Comparison of ENCODE assay signal across 11 cellular contexts in the genomic region with DNA sequence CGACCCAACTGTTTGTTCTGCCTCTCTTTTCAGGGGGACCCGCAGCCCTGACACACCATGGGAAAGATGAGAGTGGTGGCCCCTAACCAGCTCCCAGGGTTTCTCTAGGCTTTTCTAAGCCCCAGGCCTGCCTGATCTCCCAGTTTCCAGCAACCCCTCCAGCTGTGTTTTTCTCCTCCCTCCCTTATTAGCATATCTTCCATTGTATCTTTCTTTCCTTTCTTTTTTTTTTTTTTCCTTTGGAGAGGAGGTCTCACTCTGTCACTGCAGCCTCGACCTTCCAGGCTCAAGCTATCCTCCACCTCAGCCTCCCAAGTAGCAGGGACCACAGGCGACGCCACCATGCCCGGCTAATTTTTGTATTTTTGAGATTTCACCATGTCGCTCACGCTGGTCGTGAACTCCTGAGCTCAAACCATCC. TPM values are rescaled to one million over a fixed set of nuclear protein-coding genes. Genes with fewer than 3 reads are reported as not detected.
DNase-seq lines count a peak whose midpoint lies in the region; ATAC-seq and TF ChIP-seq lines count a peak whose summit lies in the region.
"Had no signal": no experiment of that assay in that cellular context is flagged by ENCODE, and none has a peak within 500 bp of the region (broad histone marks: within the 10 kb centered on the region; RNA-seq: fewer than 3 reads in every experiment).

No MANE protein-coding gene starts in this region.

- CTCF ChIA-PET in CD8-positive, alpha-beta memory T cell (lab: Charles Lee) = interaction anchor here (1.0 to 9.3 kb wide), 2 partner anchors 19 to 30 kb away, joined by 5 to 46 read pairs; a partner anchor contains a TSS

- peak overlapping the region; percentile 23 for H3K4me3 ChIP-seq in CD8-positive, alpha-beta memory T cell (ENCODE audit: low read length)
- no peak overlapping the region for H3K4me3 ChIP-seq in OCI-LY3 (ENCODE audit: low read length)
- H3K4me3 ChIP-seq in rectal smooth muscle tissue (ENCODE audit: low read length) = no peak overlapping the region

- TF ChIP-seq CTCF in OCI-LY3 (IDR thresholded peaks at IDR 0.05; ENCODE audit: low read depth, low read length) (no peak), endothelial cell (IDR thresholded peaks at IDR 0.05; ENCODE audit: unreplicated experiment) (no peak)

- peaks cover 0 to 3% (median 0%) of the 10 kb centered on the region in 3 donors for H3K36me3 Mint-ChIP-seq in CD8-positive, alpha-beta memory T cell
- H3K36me3 Mint-ChIP-seq in endothelial cell (ENCODE audit: low read depth, unreplicated experiment) = peaks cover 6% of the 10 kb centered on the region

- peak overlapping the region; percentile 47 to 92 (median 80) for H3K27ac Mint-ChIP-seq in CD8-positive, alpha-beta memory T cell
- H3K27ac Mint-ChIP-seq in endothelial cell (ENCODE audit: unreplicated experiment) = peak overlapping the region; percentile 37

- H3K9me3 Mint-ChIP-seq in CD8-positive, alpha-beta memory T cell = no peaks in the 10 kb centered on the region
- no peaks in the 10 kb centered on the region for H3K9me3 Mint-ChIP-seq in endothelial cell (ENCODE audit: unreplicated experiment)

- no peak overlapping the region for H2AFZ ChIP-seq in OCI-LY3 (ENCODE audit: low read depth, low read length)

- H3K27me3 ChIP-seq in CD8-positive, alpha-beta memory T cell (ENCODE audit: insufficient read depth, low read length, poor library complexity, severe bottlenecking) = no peaks in the 10 kb centered on the region
- H3K27me3 ChIP-seq in OCI-LY3 (ENCODE audit: low read depth, low read length) (no peaks in the 10 kb centered on the region), rectal smooth muscle tissue (ENCODE audit: control insufficient read depth, insufficient read depth, low read length) (no peaks in the 10 kb centered on the region)

- peaks cover 20% of the 10 kb centered on the region for H4K20me1 ChIP-seq in OCI-LY3 (ENCODE audit: insufficient read depth, low read length)

- H3K36me3 ChIP-seq in CD8-positive, alpha-beta memory T cell (ENCODE audit: insufficient read depth, low read length) = no peaks in the 10 kb centered on the region
- peaks cover 2% of the 10 kb centered on the region for H3K36me3 ChIP-seq in OCI-LY3 (replicated peaks; ENCODE audit: low read depth, low read length)
- no peaks in the 10 kb centered on the region for H3K36me3 ChIP-seq in rectal smooth muscle tissue (ENCODE audit: control insufficient read depth, insufficient read depth, low read length)

- H3K27me3 Mint-ChIP-seq in CD8-positive, alpha-beta memory T cell = no peaks in the 10 kb centered on the region
- peaks cover 26% of the 10 kb centered on the region for H3K27me3 Mint-ChIP-seq in endothelial cell (ENCODE audit: unreplicated experiment)

- H3K4me2 ChIP-seq in OCI-LY3 (ENCODE audit: low read length) = peak overlapping the region; percentile 98

- peaks cover 53 to 61% (median 60%) of the 10 kb centered on the region in 3 donors for H3K4me1 Mint-ChIP-seq in CD8-positive, alpha-beta memory T cell
- peaks cover 48% of the 10 kb centered on the region for H3K4me1 Mint-ChIP-seq in endothelial cell (ENCODE audit: unreplicated experiment)

- DNase-seq in CD8-positive, alpha-beta memory T cell = no peak
- DNase-seq in endothelial cell (ENCODE audit: low spot score) (no peak), NCI-H128 (lab: John Stamatoyannopoulos, UW; ENCODE audit: unreplicated experiment) (no peak), C1 segment of cervical spinal cord (lab: John Stamatoyannopoulos, UW) (no peak), ureter (ENCODE audit: low spot score) (no peak)
- DNase-seq: NCI-H748 treated with DMSO at 0.1 percent for 48 hours had no signal

- POLR2A ChIA-PET in CD8-positive, alpha-beta memory T cell (lab: Charles Lee) = interaction anchor here (0.6 to 1.1 kb wide), 2 partner anchors 26 to 737 kb away, joined by 3 read pairs; no protein-coding TSS in a partner anchor

- peak overlapping the region; percentile 51 to 90 (median 78) for H3K4me3 Mint-ChIP-seq in CD8-positive, alpha-beta memory T cell
- H3K4me3 Mint-ChIP-seq in endothelial cell (ENCODE audit: unreplicated experiment) = peak overlapping the region; percentile 89

- H3K4me1 ChIP-seq in CD8-positive, alpha-beta memory T cell (ENCODE audit: insufficient read depth, low read length) = peaks cover 56% of the 10 kb centered on the region
- H3K4me1 ChIP-seq in OCI-LY3 (ENCODE audit: low read length) (peaks cover 55% of the 10 kb centered on the region), rectal smooth muscle tissue (ENCODE audit: control insufficient read depth, insufficient read depth, low read length) (peaks cover 21% of the 10 kb centered on the region)

- H3K79me2 ChIP-seq in OCI-LY3 (ENCODE audit: low read length) = peaks cover 48% of the 10 kb centered on the region

- no peaks in the 10 kb centered on the region for H3K9me3 ChIP-seq in CD8-positive, alpha-beta memory T cell (ENCODE audit: low read length)
- no peaks in the 10 kb centered on the region for H3K9me3 ChIP-seq in OCI-LY3 (ENCODE audit: insufficient read depth, low read length)

- ATAC-seq in HG03571 (IDR thresholded peaks at IDR 0.05; ENCODE audit: unreplicated experiment) = no peak

- H3K27ac ChIP-seq in CD8-positive, alpha-beta memory T cell (ENCODE audit: low read depth, low read length) = peak overlapping the region; percentile 72
- H3K27ac ChIP-seq in OCI-LY3 (ENCODE audit: low read length) = no peak overlapping the region
- peak overlapping the region; percentile 56 for H3K27ac ChIP-seq in rectal smooth muscle tissue (ENCODE audit: low read depth, low read length)
- H3K27ac ChIP-seq: VCaP had no signal

- no peak overlapping the region for H3K9ac ChIP-seq in OCI-LY3 (ENCODE audit: low read length)
- H3K9ac ChIP-seq in rectal smooth muscle tissue (ENCODE audit: low read length) = no peak overlapping the region

RNA-seq across cellular contexts. Expression of a gene that starts 1.8 kb away (rescaled TPM):
- 100 to 1,000 TPM; 224 to 232 TPM for total RNA-seq in CD8-positive, alpha-beta memory T cell
- polyA plus RNA-seq in CD8-positive, alpha-beta memory T cell = 167 TPM
- total RNA-seq in endothelial cell (ENCODE audit: unreplicated experiment) (186 TPM), ureter (138 TPM)

RNA-seq across cellular contexts. Expression of a gene that starts 5.7 kb away (rescaled TPM):
- not detected for total RNA-seq in CD8-positive, alpha-beta memory T cell
- not detected for polyA plus RNA-seq in CD8-positive, alpha-beta memory T cell
- not detected for total RNA-seq in endothelial cell (ENCODE audit: unreplicated experiment)
- total RNA-seq in ureter = 39.7 TPM
- total RNA-seq: Daoy had no signal

RNA-seq across cellular contexts. Expression of a gene that starts 30.3 kb away (rescaled TPM):
- 1 to 10 TPM; 5.7 to 6.3 TPM for total RNA-seq in CD8-positive, alpha-beta memory T cell
- polyA plus RNA-seq in CD8-positive, alpha-beta memory T cell = 1.8 TPM
- total RNA-seq in endothelial cell (ENCODE audit: unreplicated experiment) = 11.2 TPM
- 34.0 TPM for total RNA-seq in ureter

RNA-seq across cellular contexts. Expression of a gene that starts 31.8 kb away (rescaled TPM):
- total RNA-seq in CD8-positive, alpha-beta memory T cell = 10 to 100 TPM; 14.6 to 16.8 TPM
- 49.4 TPM for polyA plus RNA-seq in CD8-positive, alpha-beta memory T cell
- total RNA-seq in endothelial cell (ENCODE audit: unreplicated experiment) (16.7 TPM), ureter (26.7 TPM)

RNA-seq across cellular contexts. Expression of a gene that starts 50.2 kb away (rescaled TPM):
- 10 to 100 TPM; 45.4 to 47.5 TPM for total RNA-seq in CD8-positive, alpha-beta memory T cell
- 15.5 TPM for polyA plus RNA-seq in CD8-positive, alpha-beta memory T cell
- total RNA-seq in endothelial cell (ENCODE audit: unreplicated experiment) (50.6 TPM), ureter (56.9 TPM)

Comparison
In these comparisons a context has a peak if more than half of its experiments do, and no peak if none do; other contexts are left out.
1. RNA of a gene that starts 5.7 kb away (total RNA-seq): 39.7 TPM in ureter (single experiment); not detected in CD8-positive, alpha-beta memory T cell and not detected in endothelial cell (single experiment); every median in the first group is over 10 times any median in the second.